Comparison of ENCODE assay signal across 9 cellular contexts in genomic region chr7:95527033-95527775, GRCh38. TPM values are rescaled to one million over a fixed set of nuclear protein-coding genes. Genes with fewer than 3 reads are reported as not detected.
A peak's percentile ranks its signal among the peaks of the same experiment; 100 is the strongest.
DNase-seq lines count a peak whose midpoint lies in the region; ATAC-seq, FAIRE-seq and TF ChIP-seq lines count a peak whose summit lies in the region.
"Had no signal": no experiment of that assay in that cellular context is flagged by ENCODE, and none has a peak within 500 bp of the region (broad histone marks: within the 10 kb centered on the region; RNA-seq: fewer than 3 reads in every experiment).

No MANE protein-coding gene starts in this region.

- peak; percentile 73 for ATAC-seq in memory B cell (ENCODE audit: low read depth)
- peak; percentile 75 for ATAC-seq in aorta (ENCODE audit: low FRiP score)

- no peak overlapping the region for H3K27ac ChIP-seq in aorta (ENCODE audit: low read depth in 1 of 2, low read length in 2 of 2)

- H3K4me3 Mint-ChIP-seq in endothelial cell (ENCODE audit: unreplicated experiment) (no peak overlapping the region), memory B cell (no peak overlapping the region)
- H3K4me3 Mint-ChIP-seq in activated T-helper 2 cell treated with anti-CD3 and anti-CD28 coated beads, Interferon-gamma antibody, Interleukin-2, Interleukin-4, amounts not matched to agents 10 μg/mL and 5 μg/mL and 100 μg/mL, durations not matched to agents 14 hours and 24 hours and 36 hours (ENCODE audit: low read depth): no peak overlapping the region

- H3K27me3 Mint-ChIP-seq in endothelial cell (ENCODE audit: unreplicated experiment) (no peaks in the 10 kb centered on the region), memory B cell (no peaks in the 10 kb centered on the region)
- H3K27me3 Mint-ChIP-seq in activated T-helper 2 cell treated with anti-CD3 and anti-CD28 coated beads, Interferon-gamma antibody, Interleukin-2, Interleukin-4, amounts not matched to agents 10 μg/mL and 5 μg/mL and 100 μg/mL, durations not matched to agents 14 hours and 24 hours and 36 hours (ENCODE audit: low read depth): peaks cover 9% of the 10 kb centered on the region

- DNase-seq in DMS 273 (lab: John Stamatoyannopoulos, UW; ENCODE audit: unreplicated experiment) (peak; percentile 89), GM20000 (ENCODE audit: low spot score) (peak; percentile 59), Kasumi-1 (lab: John Stamatoyannopoulos, UW) (peak; percentile 50 to 68), RCC 7860 (ENCODE audit: low spot score) (peak; percentile 63), endothelial cell (ENCODE audit: low spot score) (peak; percentile 64), memory B cell (ENCODE audit: low spot score in 2 of 2) (peak; percentile 49 to 54), aorta (no peak)
- no peak for DNase-seq in activated T-helper 2 cell treated with anti-CD3 and anti-CD28 coated beads, Interferon-gamma antibody, Interleukin-2, Interleukin-4, amounts not matched to agents 10 μg/mL and 5 μg/mL and 100 μg/mL, durations not matched to agents 14 hours and 24 hours and 36 hours (ENCODE audit: low spot score)

- no peak overlapping the region for H3K27ac Mint-ChIP-seq in endothelial cell (ENCODE audit: unreplicated experiment)
- H3K27ac Mint-ChIP-seq in memory B cell: no peak overlapping the region
- no peak overlapping the region for H3K27ac Mint-ChIP-seq in activated T-helper 2 cell treated with anti-CD3 and anti-CD28 coated beads, Interferon-gamma antibody, Interleukin-2, Interleukin-4, amounts not matched to agents 10 μg/mL and 5 μg/mL and 100 μg/mL, durations not matched to agents 14 hours and 24 hours and 36 hours

- no peak overlapping the region for H3K4me3 ChIP-seq in aorta (ENCODE audit: low read length in 2 of 2)

- H3K36me3 ChIP-seq in aorta (ENCODE audit: control insufficient read depth in 1 of 2, insufficient read depth in 2 of 2, low read length in 1 of 2): no peaks in the 10 kb centered on the region

- WGBS in aorta, 2 donors: 13 to 18% methylated on average over 5 of the region's 5 CpGs

- TF ChIP-seq CTCF in GM20000 (IDR thresholded peaks at IDR 0.05; ENCODE audit: extremely low read depth, missing control alignments) (peak; percentile 76), endothelial cell (IDR thresholded peaks at IDR 0.05; ENCODE audit: unreplicated experiment) (peak; percentile 64)

- no peaks in the 10 kb centered on the region for H3K9me3 ChIP-seq in aorta (ENCODE audit: control insufficient read depth, low read length)

- FAIRE-seq in RCC 7860 (lab: Jason Lieb, UNC): peak; percentile 74

- no peaks in the 10 kb centered on the region for H3K27me3 ChIP-seq in aorta (ENCODE audit: control insufficient read depth in 1 of 2, insufficient read depth in 2 of 2, low read length in 1 of 2)

- intact Hi-C loops in aorta (cut with DNase I): loop anchor here (1.0 to 2.0 kb wide), 2 partner anchors 157 to 162 kb away; no protein-coding TSS in a partner anchor
- intact Hi-C loops in activated T-helper 2 cell treated with anti-CD3 and anti-CD28 coated beads, Interferon-gamma antibody, Interleukin-2, Interleukin-4, amounts not matched to agents 10 μg/mL and 5 μg/mL and 100 μg/mL, durations not matched to agents 14 hours and 24 hours and 36 hours (cut with micrococcal nuclease): loop anchor here (2.0 kb wide), 1 partner anchor 164 kb away; no protein-coding TSS in a partner anchor

- H3K4me1 ChIP-seq in aorta (ENCODE audit: control insufficient read depth in 1 of 2, insufficient read depth in 2 of 2, low read length in 2 of 2): no peaks in the 10 kb centered on the region

- H3K4me1 Mint-ChIP-seq in endothelial cell (ENCODE audit: unreplicated experiment) (peaks cover 14% of the 10 kb centered on the region), memory B cell (peaks cover 5% of the 10 kb centered on the region)
- H3K4me1 Mint-ChIP-seq in activated T-helper 2 cell treated with anti-CD3 and anti-CD28 coated beads, Interferon-gamma antibody, Interleukin-2, Interleukin-4, amounts not matched to agents 10 μg/mL and 5 μg/mL and 100 μg/mL, durations not matched to agents 14 hours and 24 hours and 36 hours (ENCODE audit: low read depth): no peaks in the 10 kb centered on the region

- no peaks in the 10 kb centered on the region for H3K9me3 Mint-ChIP-seq in endothelial cell (ENCODE audit: unreplicated experiment)
- H3K9me3 Mint-ChIP-seq in memory B cell: no peaks in the 10 kb centered on the region
- no peaks in the 10 kb centered on the region for H3K9me3 Mint-ChIP-seq in activated T-helper 2 cell treated with anti-CD3 and anti-CD28 coated beads, Interferon-gamma antibody, Interleukin-2, Interleukin-4, amounts not matched to agents 10 μg/mL and 5 μg/mL and 100 μg/mL, durations not matched to agents 14 hours and 24 hours and 36 hours

- H3K36me3 Mint-ChIP-seq in endothelial cell (ENCODE audit: low read depth, unreplicated experiment) (no peaks in the 10 kb centered on the region), memory B cell (no peaks in the 10 kb centered on the region)
- H3K36me3 Mint-ChIP-seq in activated T-helper 2 cell treated with anti-CD3 and anti-CD28 coated beads, Interferon-gamma antibody, Interleukin-2, Interleukin-4, amounts not matched to agents 10 μg/mL and 5 μg/mL and 100 μg/mL, durations not matched to agents 14 hours and 24 hours and 36 hours (ENCODE audit: low read depth): no peaks in the 10 kb centered on the region

RNA-seq across cellular contexts. Expression of gene ASB4, which starts 41.5 kb away (rescaled TPM):
- total RNA-seq in endothelial cell (ENCODE audit: unreplicated experiment): not detected
- total RNA-seq in aorta: not detected
- polyA plus RNA-seq in aorta: not detected
- total RNA-seq in activated T-helper 2 cell treated with anti-CD3 and anti-CD28 coated beads, Interferon-gamma antibody, Interleukin-2, Interleukin-4, amounts not matched to agents 10 μg/mL and 5 μg/mL and 100 μg/mL, durations not matched to agents 14 hours and 24 hours and 36 hours: not detected in 2 replicates
- total RNA-seq: T-helper 2 cell treated with Interferon-gamma antibody and Interleukin-4, amounts not matched to agents 100 ng/mL and 5 ng/mL, for 36 hours had no signal

Comparison
In these comparisons a context has a peak if more than half of its experiments do, and no peak if none do; other contexts are left out.
1. DNase-seq: peak in DMS 273 (single experiment), GM20000 (single experiment), Kasumi-1 (2 of 2), RCC 7860 (single experiment), endothelial cell (single experiment) and memory B cell (2 of 2); none in aorta (0 of 2) and activated T-helper 2 cell treated with anti-CD3 and anti-CD28 coated beads, Interferon-gamma antibody, Interleukin-2, Interleukin-4, amounts not matched to agents 10 μg/mL and 5 μg/mL and 100 μg/mL, durations not matched to agents 14 hours and 24 hours and 36 hours (single experiment).